In the genomic region with DNA sequence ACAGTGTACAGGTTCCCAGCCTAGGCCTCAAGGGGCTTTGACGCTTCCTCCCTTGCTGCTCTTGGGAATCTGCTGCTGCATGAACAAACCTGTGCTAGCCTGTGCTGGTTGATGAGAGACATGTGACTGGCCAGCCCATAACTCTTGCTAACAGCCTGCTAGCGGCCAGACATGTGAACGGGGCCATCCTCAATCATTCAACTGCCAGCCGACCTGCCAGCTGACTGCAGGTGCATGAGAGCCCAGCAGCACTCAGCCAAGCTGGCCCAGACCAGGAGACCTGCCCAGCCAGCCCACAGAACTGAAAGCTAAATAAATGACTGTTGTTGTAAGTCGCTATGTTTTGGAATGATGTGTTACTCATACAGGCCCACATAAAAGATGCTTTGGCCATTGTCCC, we compare ENCODE assay signal across 1 cellular context.
TF ChIP-seq lines count a peak whose summit lies in the region.

No MANE protein-coding gene starts in this region.

TF ChIP-seq in IMR-90, 13 proteins besides CTCF, POLR2A, EP300 and RAD21 (continued from another document):
- no peak for TF ChIP-seq MAFK (IDR thresholded peaks at IDR 0.05; ENCODE audit: low read depth, low read length)
- no peak for TF ChIP-seq NFE2L2 (IDR thresholded peaks at IDR 0.05; ENCODE audit: low read depth, low read length)
- TF ChIP-seq RFX5 (IDR thresholded peaks at IDR 0.05; ENCODE audit: low read depth, low read length), result no peak
- no peak for TF ChIP-seq SMC3 (IDR thresholded peaks at IDR 0.05; ENCODE audit: low read depth, low read length)
- TF ChIP-seq FOS (IDR thresholded peaks at IDR 0.05; ENCODE audit: low read depth, low read length), result no peak
- TF ChIP-seq, protein P1, sequence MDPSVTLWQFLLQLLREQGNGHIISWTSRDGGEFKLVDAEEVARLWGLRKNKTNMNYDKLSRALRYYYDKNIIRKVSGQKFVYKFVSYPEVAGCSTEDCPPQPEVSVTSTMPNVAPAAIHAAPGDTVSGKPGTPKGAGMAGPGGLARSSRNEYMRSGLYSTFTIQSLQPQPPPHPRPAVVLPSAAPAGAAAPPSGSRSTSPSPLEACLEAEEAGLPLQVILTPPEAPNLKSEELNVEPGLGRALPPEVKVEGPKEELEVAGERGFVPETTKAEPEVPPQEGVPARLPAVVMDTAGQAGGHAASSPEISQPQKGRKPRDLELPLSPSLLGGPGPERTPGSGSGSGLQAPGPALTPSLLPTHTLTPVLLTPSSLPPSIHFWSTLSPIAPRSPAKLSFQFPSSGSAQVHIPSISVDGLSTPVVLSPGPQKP (IDR thresholded peaks at IDR 0.05; ENCODE audit: borderline replicate concordance, low read depth, low read length), result no peak
- TF ChIP-seq, protein P2, sequence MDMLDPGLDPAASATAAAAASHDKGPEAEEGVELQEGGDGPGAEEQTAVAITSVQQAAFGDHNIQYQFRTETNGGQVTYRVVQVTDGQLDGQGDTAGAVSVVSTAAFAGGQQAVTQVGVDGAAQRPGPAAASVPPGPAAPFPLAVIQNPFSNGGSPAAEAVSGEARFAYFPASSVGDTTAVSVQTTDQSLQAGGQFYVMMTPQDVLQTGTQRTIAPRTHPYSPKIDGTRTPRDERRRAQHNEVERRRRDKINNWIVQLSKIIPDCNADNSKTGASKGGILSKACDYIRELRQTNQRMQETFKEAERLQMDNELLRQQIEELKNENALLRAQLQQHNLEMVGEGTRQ (IDR thresholded peaks at IDR 0.05; ENCODE audit: low read depth, low read length), result no peak
- no peak for TF ChIP-seq MAZ (IDR thresholded peaks at IDR 0.05; ENCODE audit: borderline replicate concordance, low read depth, low read length)
- TF ChIP-seq CHD1 (IDR thresholded peaks at IDR 0.05; ENCODE audit: low read depth, low read length), result no peak
